In the genomic region with DNA sequence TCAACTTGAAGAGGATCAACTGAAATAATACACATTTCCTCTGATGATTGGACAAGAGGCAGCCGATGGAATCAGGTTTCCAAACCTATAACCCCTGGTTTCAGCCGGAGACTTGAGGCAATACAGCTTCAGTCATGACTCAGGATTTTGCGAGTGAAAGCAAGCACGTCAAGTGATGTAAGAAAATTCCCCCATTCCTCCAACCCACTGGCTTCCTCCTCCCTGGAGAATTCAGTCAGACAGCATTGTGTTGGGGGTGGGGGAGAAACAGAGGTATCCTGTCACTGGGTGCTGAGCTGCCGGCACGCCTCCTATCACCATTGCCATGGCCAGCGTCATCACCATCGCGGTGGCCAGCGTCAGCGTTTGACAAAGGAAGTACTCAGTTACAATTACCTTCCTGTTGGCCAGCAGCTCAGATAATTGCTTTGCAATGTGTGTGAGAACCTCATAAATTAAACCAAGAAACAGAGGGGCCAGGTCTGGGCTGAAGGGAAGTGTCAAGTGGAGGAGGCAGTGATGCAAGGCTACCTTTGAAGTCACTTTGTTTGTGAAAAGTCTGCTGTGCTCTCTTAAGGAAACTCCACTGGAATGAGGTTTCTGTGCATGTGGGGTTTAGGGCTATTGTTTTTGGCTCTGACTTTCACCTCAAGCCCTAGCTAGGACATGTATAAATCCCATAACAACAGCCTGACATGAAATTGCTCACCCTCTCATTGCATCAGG, we compare ENCODE assay signal across 8 cellular contexts. TPM values are rescaled to one million over a fixed set of nuclear protein-coding genes. Genes with fewer than 3 reads are reported as not detected.
DNase-seq lines count a peak whose midpoint lies in the region; ATAC-seq and TF ChIP-seq lines count a peak whose summit lies in the region.

No MANE protein-coding gene starts in this region.

- peak overlapping the region; percentile 23 to 38 for H3K4me3 Mint-ChIP-seq in effector memory CD8-positive, alpha-beta T cell
- peak overlapping the region; percentile 49 for H3K4me3 Mint-ChIP-seq in mesothelial cell of epicardium
- H3K4me3 Mint-ChIP-seq in stimulated activated effector memory CD8-positive, alpha-beta T cell treated with anti-CD3 and anti-CD28 coated beads, Interleukin-12 subunit alpha, Interleukin-12 subunit beta, amount 100 ng/mL, for 72 hours, result peak overlapping the region; percentile 40

- TF ChIP-seq CTCF in mesothelial cell of epicardium (IDR thresholded peaks at IDR 0.05; ENCODE audit: unreplicated experiment), result no peak

- peak overlapping the region; percentile 36 to 41 for H3K27ac Mint-ChIP-seq in effector memory CD8-positive, alpha-beta T cell
- peak overlapping the region; percentile 99 for H3K27ac Mint-ChIP-seq in mesothelial cell of epicardium
- peak overlapping the region; percentile 85 for H3K27ac Mint-ChIP-seq in stimulated activated effector memory CD8-positive, alpha-beta T cell treated with anti-CD3 and anti-CD28 coated beads, Interleukin-12 subunit alpha, Interleukin-12 subunit beta, amount 100 ng/mL, for 72 hours

- peaks cover 12 to 19% of the 10 kb centered on the region in 2 donors for H3K4me1 Mint-ChIP-seq in effector memory CD8-positive, alpha-beta T cell (ENCODE audit: low read depth in 2 of 2)
- peaks cover 49% of the 10 kb centered on the region for H3K4me1 Mint-ChIP-seq in mesothelial cell of epicardium
- H3K4me1 Mint-ChIP-seq in stimulated activated effector memory CD8-positive, alpha-beta T cell treated with anti-CD3 and anti-CD28 coated beads, Interleukin-12 subunit alpha, Interleukin-12 subunit beta, amount 100 ng/mL, for 72 hours, result peaks cover 58% of the 10 kb centered on the region

- no peaks in the 10 kb centered on the region for H3K36me3 Mint-ChIP-seq in effector memory CD8-positive, alpha-beta T cell (ENCODE audit: insufficient read depth)
- peaks cover 1% of the 10 kb centered on the region for H3K36me3 Mint-ChIP-seq in mesothelial cell of epicardium
- H3K36me3 Mint-ChIP-seq in stimulated activated effector memory CD8-positive, alpha-beta T cell treated with anti-CD3 and anti-CD28 coated beads, Interleukin-12 subunit alpha, Interleukin-12 subunit beta, amount 100 ng/mL, for 72 hours, result no peaks in the 10 kb centered on the region

- H3K9me3 Mint-ChIP-seq in effector memory CD8-positive, alpha-beta T cell, result no peaks in the 10 kb centered on the region
- no peaks in the 10 kb centered on the region for H3K9me3 Mint-ChIP-seq in mesothelial cell of epicardium
- no peaks in the 10 kb centered on the region for H3K9me3 Mint-ChIP-seq in stimulated activated effector memory CD8-positive, alpha-beta T cell treated with anti-CD3 and anti-CD28 coated beads, Interleukin-12 subunit alpha, Interleukin-12 subunit beta, amount 100 ng/mL, for 72 hours

- peak; percentile 35 for ATAC-seq in GM19351 (IDR thresholded peaks at IDR 0.05; ENCODE audit: unreplicated experiment)
- peak; percentile 76 to 83 for ATAC-seq in activated CD4-positive, CD25-positive, alpha-beta regulatory T cell treated with anti-CD3 and anti-CD28 coated beads, Interleukin-2, amount 50 U/mL, for 24 hours
- ATAC-seq in effector memory CD8-positive, alpha-beta T cell (replicated peaks), result peak; percentile 83
- peak; percentile 86 for ATAC-seq in stimulated activated effector memory CD8-positive, alpha-beta T cell treated with anti-CD3 and anti-CD28 coated beads, Interleukin-12 subunit alpha, Interleukin-12 subunit beta, amount 100 ng/mL, for 72 hours
- ATAC-seq in GM19328 (IDR thresholded peaks at IDR 0.05; ENCODE audit: unreplicated experiment), result no peak
- no peak for ATAC-seq in GM21423 (IDR thresholded peaks at IDR 0.05; ENCODE audit: unreplicated experiment)

- H3K27me3 Mint-ChIP-seq in effector memory CD8-positive, alpha-beta T cell, result no peaks in the 10 kb centered on the region
- no peaks in the 10 kb centered on the region for H3K27me3 Mint-ChIP-seq in mesothelial cell of epicardium (ENCODE audit: low read depth)

- DNase-seq in NCI-H2029 treated with DMSO at 0.1 percent for 48 hours (lab: John Stamatoyannopoulos, UW) (peak; percentile 97), mesothelial cell of epicardium (ENCODE audit: low spot score in 2 of 2, unreplicated experiment in 2 of 2) (peak; percentile 54 to 73)
- peak; percentile 23 to 57 (median 36) for DNase-seq in effector memory CD8-positive, alpha-beta T cell
- DNase-seq in stimulated activated effector memory CD8-positive, alpha-beta T cell treated with anti-CD3 and anti-CD28 coated beads, Interleukin-12 subunit alpha, Interleukin-12 subunit beta, amount 100 ng/mL, for 72 hours (ENCODE audit: low spot score in 2 of 2), result peak; percentile 17 to 71

RNA-seq across cellular contexts. Expression of gene LIF, which starts 50.3 kb away (rescaled TPM):
- total RNA-seq in mesothelial cell of epicardium, result 15.4 to 16.9 TPM (median 15.8 TPM) in 3 replicates

Comparison
In these comparisons a context has a peak if more than half of its experiments do, and no peak if none do; other contexts are left out.
1. ATAC-seq: peak in GM19351 (single experiment), activated CD4-positive, CD25-positive, alpha-beta regulatory T cell treated with anti-CD3 and anti-CD28 coated beads, Interleukin-2, amount 50 U/mL, for 24 hours (2 of 2), effector memory CD8-positive, alpha-beta T cell (single experiment) and stimulated activated effector memory CD8-positive, alpha-beta T cell treated with anti-CD3 and anti-CD28 coated beads, Interleukin-12 subunit alpha, Interleukin-12 subunit beta, amount 100 ng/mL, for 72 hours (single experiment); none in GM19328 (single experiment) and GM21423 (single experiment).
2. DNase-seq: peak in every context shown above with its lines; median percentile 97 in NCI-H2029 treated with DMSO at 0.1 percent for 48 hours; 64 in mesothelial cell of epicardium; 44 in stimulated activated effector memory CD8-positive, alpha-beta T cell treated with anti-CD3 and anti-CD28 coated beads, Interleukin-12 subunit alpha, Interleukin-12 subunit beta, amount 100 ng/mL, for 72 hours; 36 in effector memory CD8-positive, alpha-beta T cell.
3. H3K27ac Mint-ChIP-seq: peak in every context shown above with its lines; median percentile 99 in mesothelial cell of epicardium; 85 in stimulated activated effector memory CD8-positive, alpha-beta T cell treated with anti-CD3 and anti-CD28 coated beads, Interleukin-12 subunit alpha, Interleukin-12 subunit beta, amount 100 ng/mL, for 72 hours; 38 in effector memory CD8-positive, alpha-beta T cell.
4. Peak in every context shown above with its lines, with median percentiles within 50 percentile points of each other: H3K4me3 Mint-ChIP-seq.